Comparison of ENCODE assay signal across 15 cellular contexts in the genomic region with DNA sequence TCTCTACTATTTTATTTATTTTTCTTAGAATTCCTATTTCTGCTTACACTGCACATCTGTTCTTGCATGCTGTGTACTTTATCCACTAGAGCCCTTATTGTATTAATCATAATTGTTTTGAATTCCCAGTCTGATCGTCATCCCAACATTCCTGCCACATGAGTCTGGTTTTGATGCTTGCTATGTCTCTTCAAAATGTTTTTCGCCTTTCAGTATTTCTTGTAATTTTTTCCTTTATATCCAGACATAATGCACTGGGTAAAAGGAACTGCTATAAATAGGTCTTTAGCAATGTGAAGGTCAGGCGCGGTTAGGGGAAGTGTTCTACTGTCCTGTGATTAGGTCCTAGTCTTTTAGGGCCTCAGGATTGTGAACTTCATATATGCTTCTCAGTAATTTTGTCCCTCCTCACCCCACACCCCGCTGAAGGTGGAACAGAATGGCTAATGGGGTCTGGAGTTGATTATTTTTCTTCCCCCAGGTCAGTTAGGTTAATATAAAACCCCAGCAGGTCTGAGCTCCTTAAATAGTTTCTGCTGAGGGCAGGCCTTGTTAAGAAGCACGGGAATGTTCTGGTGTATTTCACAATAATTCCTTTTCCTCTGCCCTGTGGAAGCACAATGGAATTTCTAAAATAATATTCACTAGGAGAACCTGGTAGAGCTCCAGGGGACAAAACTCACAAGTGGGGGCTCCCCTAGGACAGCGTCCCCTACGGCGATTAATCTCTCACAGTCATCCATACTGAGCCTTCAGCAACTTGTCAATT.
A peak's percentile ranks its signal among the peaks of the same experiment; 100 is the strongest.
DNase-seq lines count a peak whose midpoint lies in the region; ATAC-seq, FAIRE-seq and TF ChIP-seq lines count a peak whose summit lies in the region.
"Had no signal": no experiment of that assay in that cellular context is flagged by ENCODE, and none has a peak within 500 bp of the region (broad histone marks: within the 10 kb centered on the region; RNA-seq: fewer than 3 reads in every experiment).

No MANE protein-coding gene starts in this region.

- no peaks in the 10 kb centered on the region for H4K20me1 ChIP-seq in astrocyte (ENCODE audit: insufficient read depth, low read length)

- no peaks in the 10 kb centered on the region for H3K36me3 Mint-ChIP-seq in astrocyte (ENCODE audit: low read depth, unreplicated experiment)
- H3K36me3 Mint-ChIP-seq: activated naive CD4-positive, alpha-beta T cell treated with anti-CD3 and anti-CD28 coated beads, Interleukin-2, amount 50 U/mL, for 72 hours had no signal

- no peaks in the 10 kb centered on the region for H3K9me3 Mint-ChIP-seq in astrocyte (ENCODE audit: unreplicated experiment)
- H3K9me3 Mint-ChIP-seq: activated naive CD4-positive, alpha-beta T cell treated with anti-CD3 and anti-CD28 coated beads, Interleukin-2, amount 50 U/mL, for 72 hours; stimulated activated naive CD8-positive, alpha-beta T cell treated with anti-CD3 and anti-CD28 coated beads, Interleukin-15, amount 100 ng/mL, for 72 hours had no signal

- intact Hi-C loops in kidney (cut with DNase I) = no loop called here

- H3K4me3 Mint-ChIP-seq in astrocyte (ENCODE audit: unreplicated experiment) = no peak overlapping the region
- H3K4me3 Mint-ChIP-seq: stimulated activated naive CD8-positive, alpha-beta T cell treated with anti-CD3 and anti-CD28 coated beads, Interleukin-15, amount 100 ng/mL, for 72 hours had no signal

- H3K27ac ChIP-seq in astrocyte (ENCODE audit: low read depth, low read length) (peak overlapping the region; percentile 82), kidney (ENCODE audit: low read depth in 2 of 2, low read length in 2 of 2) (peak overlapping the region; percentile 58 to 71)

- H3K4me1 ChIP-seq in astrocyte (ENCODE audit: insufficient read depth, low read length) (peaks cover 10% of the 10 kb centered on the region), kidney (ENCODE audit: control insufficient read depth in 1 of 2, insufficient read depth in 1 of 2, low read depth in 1 of 2, low read length in 2 of 2) (no peaks in the 10 kb centered on the region)

- H3K9ac ChIP-seq in astrocyte (ENCODE audit: low read length) (peak overlapping the region; percentile 68), kidney (ENCODE audit: low read length in 2 of 2) (peak overlapping the region in 1 of 2 donors; percentile 59)

- no peaks in the 10 kb centered on the region for H3K27me3 ChIP-seq in astrocyte (ENCODE audit: insufficient read depth, low read length)

- H3K79me2 ChIP-seq in astrocyte (ENCODE audit: insufficient read depth, low read length) = no peaks in the 10 kb centered on the region

- FAIRE-seq in astrocyte (lab: Jason Lieb, UNC) = peak; percentile 95
- FAIRE-seq in kidney (lab: Jason Lieb, UNC) = no peak
- FAIRE-seq: H1 had no signal

- TF ChIP-seq CTCF in HFF-Myc (IDR thresholded peaks at IDR 0.05; ENCODE audit: low read depth, low read length, missing control alignments) (no peak), astrocyte (IDR thresholded peaks at IDR 0.05; ENCODE audit: insufficient read depth, low read depth, low read length) (no peak), kidney (IDR thresholded peaks at IDR 0.05; ENCODE audit: borderline replicate concordance, extremely low read depth, insufficient read depth) (no peak)

- no peak for ATAC-seq in HG03378 (IDR thresholded peaks at IDR 0.05; ENCODE audit: unreplicated experiment)
- no peak for ATAC-seq in HG02973 (IDR thresholded peaks at IDR 0.05; ENCODE audit: unreplicated experiment)
- ATAC-seq: activated naive CD4-positive, alpha-beta T cell treated with anti-CD3 and anti-CD28 coated beads, Interleukin-2, amount 50 U/mL, for 72 hours; Panc1; stimulated activated naive CD8-positive, alpha-beta T cell treated with anti-CD3 and anti-CD28 coated beads, Interleukin-15, amount 100 ng/mL, for 72 hours had no signal

- no peaks in the 10 kb centered on the region for H3K27me3 Mint-ChIP-seq in astrocyte (ENCODE audit: low read depth, unreplicated experiment)

- H3K4me3 ChIP-seq in HFF-Myc (replicated peaks; ENCODE audit: low read depth, low read length) = no peak overlapping the region
- H3K4me3 ChIP-seq in astrocyte (ENCODE audit: insufficient read depth, low read depth, low read length) = no peak overlapping the region
- H3K4me3 ChIP-seq in kidney (ENCODE audit: low read length in 2 of 2) = no peak overlapping the region

- H3K9me3 ChIP-seq in astrocyte (ENCODE audit: insufficient read depth, low read depth, low read length) = no peaks in the 10 kb centered on the region
- no peaks in the 10 kb centered on the region for H3K9me3 ChIP-seq in kidney (ENCODE audit: control insufficient read depth in 1 of 2, low read length in 2 of 2)

- H3K4me1 Mint-ChIP-seq in astrocyte (ENCODE audit: low read depth, unreplicated experiment) = peaks cover 10% of the 10 kb centered on the region
- H3K4me1 Mint-ChIP-seq: stimulated activated naive CD8-positive, alpha-beta T cell treated with anti-CD3 and anti-CD28 coated beads, Interleukin-15, amount 100 ng/mL, for 72 hours had no signal

- H2AFZ ChIP-seq in astrocyte (ENCODE audit: low read depth, low read length) = peak overlapping the region; percentile 0

- H3K27ac Mint-ChIP-seq in astrocyte (ENCODE audit: unreplicated experiment) = peak overlapping the region; percentile 58
- H3K27ac Mint-ChIP-seq: activated naive CD4-positive, alpha-beta T cell treated with anti-CD3 and anti-CD28 coated beads, Interleukin-2, amount 50 U/mL, for 72 hours; stimulated activated naive CD8-positive, alpha-beta T cell treated with anti-CD3 and anti-CD28 coated beads, Interleukin-15, amount 100 ng/mL, for 72 hours had no signal

- DNase-seq in HFF-Myc (ENCODE audit: extremely low read depth, low read depth) (peak; percentile 84), astrocyte (ENCODE audit: low read depth) (peak; percentile 90), kidney (no peak), stromal cell of bone marrow (ENCODE audit: low read depth) (peak; percentile 84), NCI-H187 (lab: John Stamatoyannopoulos, UW) (no peak), Kasumi-1 (lab: John Stamatoyannopoulos, UW) (no peak)
- DNase-seq: activated CD4-positive, alpha-beta T cell treated with anti-CD3 and anti-CD28 coated beads for 48 hours; DND-41; NCI-H1694 treated with DMSO at 0.1 percent for 48 hours; stimulated activated naive CD8-positive, alpha-beta T cell treated with anti-CD3 and anti-CD28 coated beads, Interleukin-15, amount 100 ng/mL, for 72 hours had no signal

- peak overlapping the region; percentile 68 for H3K4me2 ChIP-seq in astrocyte (ENCODE audit: low read length)

- H3K36me3 ChIP-seq in astrocyte (ENCODE audit: insufficient read depth, low read length) (no peaks in the 10 kb centered on the region), kidney (ENCODE audit: control insufficient read depth in 1 of 2, insufficient read depth in 2 of 2, low read length in 2 of 2) (no peaks in the 10 kb centered on the region)

Comparison
In these comparisons a context has a peak if more than half of its experiments do, and no peak if none do; other contexts are left out.
1. DNase-seq: peak in HFF-Myc (single experiment), astrocyte (single experiment) and stromal cell of bone marrow (single experiment); none in kidney (single experiment), NCI-H187 (0 of 2) and Kasumi-1 (0 of 2).